In the genomic region with DNA sequence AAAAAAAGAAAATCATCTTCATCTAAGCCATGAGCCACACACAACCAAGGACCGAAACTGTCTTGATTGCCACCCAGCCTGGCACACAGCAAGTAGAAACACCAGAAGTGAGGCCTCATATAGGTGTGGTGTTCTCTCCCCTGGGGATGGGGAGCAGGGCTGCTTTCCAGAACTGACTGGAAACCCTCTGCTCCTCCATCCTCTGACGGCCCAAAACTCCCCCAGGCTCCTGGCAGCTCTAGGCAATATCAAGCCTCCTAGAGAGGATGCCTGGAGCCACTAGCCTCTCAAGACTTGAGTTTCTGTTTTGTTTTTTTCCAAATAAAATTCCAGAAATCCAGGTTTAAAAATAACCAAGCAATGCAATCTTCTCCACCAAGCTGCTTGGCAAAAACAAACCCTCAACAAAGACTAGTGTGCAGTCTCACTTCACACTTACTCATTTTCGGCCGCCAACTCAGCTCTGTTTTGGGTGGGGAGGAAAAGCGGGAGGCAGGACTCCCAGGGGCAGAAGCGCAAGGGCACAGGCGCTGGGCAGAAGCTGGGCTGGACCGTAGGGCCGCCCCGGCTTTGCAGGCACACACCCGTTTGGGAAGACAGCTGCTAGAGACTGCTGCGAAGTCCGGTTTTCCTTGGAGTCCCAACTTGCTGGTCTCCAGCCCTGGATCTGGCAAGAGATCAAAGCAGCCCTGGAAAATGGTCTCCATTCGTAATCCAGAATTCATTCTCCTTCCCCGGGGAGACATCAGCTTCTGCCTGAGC, we compare ENCODE assay signal across 9 cellular contexts.
DNase-seq lines count a peak whose midpoint lies in the region; TF ChIP-seq lines count a peak whose summit lies in the region.
"Had no signal": no experiment of that assay in that cellular context is flagged by ENCODE, and none has a peak within 500 bp of the region (broad histone marks: within the 10 kb centered on the region; RNA-seq: fewer than 3 reads in every experiment).

No MANE protein-coding gene starts in this region.

- no peaks in the 10 kb centered on the region for H3F3A ChIP-seq in neural progenitor cell (ENCODE audit: low read depth)

- no peaks in the 10 kb centered on the region for H3K9me3 Mint-ChIP-seq in neural progenitor cell

- H3K27me3 ChIP-seq in neural progenitor cell, result no peaks in the 10 kb centered on the region
- no peaks in the 10 kb centered on the region for H3K27me3 ChIP-seq in vagina

- H3K36me3 Mint-ChIP-seq in neural progenitor cell, result no peaks in the 10 kb centered on the region

- H2AFZ ChIP-seq in neural progenitor cell (replicated peaks), result peak overlapping the region; percentile 85

- H3K4me1 ChIP-seq in neural progenitor cell (no peaks in the 10 kb centered on the region), vagina (peaks cover 37% of the 10 kb centered on the region)

- no peaks in the 10 kb centered on the region for H3K9me3 ChIP-seq in neural progenitor cell (ENCODE audit: low read depth)
- H3K9me3 ChIP-seq in vagina, result no peaks in the 10 kb centered on the region

- no peak for TF ChIP-seq CTCF in fibroblast of pulmonary artery (IDR thresholded peaks at IDR 0.05; ENCODE audit: low read length, missing control alignments)
- TF ChIP-seq CTCF in neural progenitor cell (IDR thresholded peaks at IDR 0.05), result no peak
- TF ChIP-seq CTCF in vagina (IDR thresholded peaks at IDR 0.05), result no peak

- peak overlapping the region; percentile 27 for H3K9ac ChIP-seq in neural progenitor cell

- peaks cover 2% of the 10 kb centered on the region for H3K27me3 Mint-ChIP-seq in neural progenitor cell (ENCODE audit: insufficient read depth, low read depth)

- H3K36me3 ChIP-seq in neural progenitor cell (no peaks in the 10 kb centered on the region), vagina (no peaks in the 10 kb centered on the region)

- H3K4me3 Mint-ChIP-seq in neural progenitor cell, result no peak overlapping the region

- H3K4me1 Mint-ChIP-seq in neural progenitor cell, result no peaks in the 10 kb centered on the region

- no peak overlapping the region for H3K27ac Mint-ChIP-seq in neural progenitor cell

- peak overlapping the region; percentile 24 for H3K4me3 ChIP-seq in fibroblast of pulmonary artery (replicated peaks; ENCODE audit: low read depth, low read length)
- H3K4me3 ChIP-seq in neural progenitor cell, result no peak overlapping the region
- peak overlapping the region; percentile 30 for H3K4me3 ChIP-seq in vagina

- H3K79me2 ChIP-seq in neural progenitor cell (ENCODE audit: low read depth), result no peaks in the 10 kb centered on the region

- H3K27ac ChIP-seq in neural progenitor cell (no peak overlapping the region), vagina (peak overlapping the region; percentile 83)

- no peaks in the 10 kb centered on the region for H4K20me1 ChIP-seq in neural progenitor cell (ENCODE audit: low read depth)

- no peak overlapping the region for H3K4me2 ChIP-seq in neural progenitor cell

- no peak for TF ChIP-seq POLR2A in vagina (IDR thresholded peaks at IDR 0.05)

- DNase-seq in DMS79 treated with DMSO at 0.1 percent for 48 hours (lab: John Stamatoyannopoulos, UW), result peak; percentile 55
- no peak for DNase-seq in DMS79 (lab: John Stamatoyannopoulos, UW)
- DNase-seq in fibroblast of pulmonary artery (ENCODE audit: low read depth), result peak; percentile 37
- DNase-seq in neural progenitor cell (ENCODE audit: low spot score), result no peak
- DNase-seq in vagina (ENCODE audit: extremely low spot score in 2 of 2), result peak in 1 of 2 donors; percentile 88
- DNase-seq in NK-92 treated with Interleukin-12 subunit alpha and Interleukin-12 subunit beta, amount 100 ng/mL, for 24 hours (lab: John Stamatoyannopoulos, UW), result no peak
- DNase-seq in SHP77 (lab: John Stamatoyannopoulos, UW), result no peak
- no peak for DNase-seq in MV-4-11 (lab: John Stamatoyannopoulos, UW)
- DNase-seq: 8988T had no signal

- intact Hi-C loops in vagina (cut with DNase I), result loop anchor here (5.0 kb wide), 1 partner anchor 34 kb away; a partner anchor contains a TSS

Comparison
In these comparisons a context has a peak if more than half of its experiments do, and no peak if none do; other contexts are left out.
1. DNase-seq: peak in DMS79 treated with DMSO at 0.1 percent for 48 hours (single experiment) and fibroblast of pulmonary artery (single experiment); none in DMS79 (single experiment), neural progenitor cell (single experiment), NK-92 treated with Interleukin-12 subunit alpha and Interleukin-12 subunit beta, amount 100 ng/mL, for 24 hours (single experiment), SHP77 (0 of 2) and MV-4-11 (single experiment).